In the genomic region with DNA sequence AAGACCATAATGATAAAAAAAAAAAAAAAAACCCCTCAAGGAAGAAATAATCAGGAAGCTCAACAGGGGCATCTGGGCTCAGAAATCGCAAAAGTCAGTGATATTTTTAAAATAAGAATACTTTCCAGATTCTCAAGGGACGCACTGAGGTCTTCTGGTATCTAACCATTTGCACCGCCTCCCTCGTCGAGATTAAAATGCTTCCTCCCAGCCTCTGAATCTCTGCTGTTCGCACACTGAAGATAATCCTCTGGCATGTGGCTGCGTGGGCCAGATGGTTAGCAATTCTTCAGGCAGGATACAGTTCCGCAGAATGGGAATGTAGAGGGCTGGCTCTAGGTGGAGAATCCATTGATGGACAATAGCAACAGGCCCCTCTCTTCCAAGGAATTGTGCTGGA, we compare ENCODE assay signal across 28 cellular contexts.
DNase-seq lines count a peak whose midpoint lies in the region; ATAC-seq and TF ChIP-seq lines count a peak whose summit lies in the region.
"Had no signal": no experiment of that assay in that cellular context is flagged by ENCODE, and none has a peak within 500 bp of the region (broad histone marks: within the 10 kb centered on the region; RNA-seq: fewer than 3 reads in every experiment).

No MANE protein-coding gene starts in this region.

- H3K36me3 Mint-ChIP-seq in natural killer cell treated with Interleukin-12 subunit alpha and Interleukin-12 subunit beta and Interleukin-15 and Interleukin-18, amount 100 ng/mL, for 72 hours: no peaks in the 10 kb centered on the region
- H3K36me3 Mint-ChIP-seq: WTC11 had no signal

- H3K4me2 ChIP-seq in BLaER1: peak overlapping the region; percentile 79
- H3K4me2 ChIP-seq: A549 had no signal

- no peaks in the 10 kb centered on the region for H3K36me3 ChIP-seq in BLaER1
- H3K36me3 ChIP-seq: heart right ventricle, pancreas, upper lobe of right lung had no signal

- H3K27ac Mint-ChIP-seq in natural killer cell treated with Interleukin-12 subunit alpha and Interleukin-12 subunit beta and Interleukin-15 and Interleukin-18, amount 100 ng/mL, for 72 hours: no peak overlapping the region
- H3K27ac Mint-ChIP-seq: dendritic cell treated with granulocyte-macrophage colony-stimulating factor and Interleukin-4, amounts not matched to agents 40 ng/mL and 50 ng/mL, for 4 days; endodermal cell; WTC11 had no signal

- H3K27me3 Mint-ChIP-seq in natural killer cell treated with Interleukin-12 subunit alpha and Interleukin-12 subunit beta and Interleukin-15 and Interleukin-18, amount 100 ng/mL, for 72 hours: no peaks in the 10 kb centered on the region
- H3K27me3 Mint-ChIP-seq: dendritic cell treated with granulocyte-macrophage colony-stimulating factor and Interleukin-4, amounts not matched to agents 40 ng/mL and 50 ng/mL, for 4 days had no signal

- H3K27me3 ChIP-seq in BLaER1: no peaks in the 10 kb centered on the region
- H3K27me3 ChIP-seq: heart right ventricle, pancreas, upper lobe of right lung had no signal

- no peak overlapping the region for H3K4me3 Mint-ChIP-seq in natural killer cell treated with Interleukin-12 subunit alpha and Interleukin-12 subunit beta and Interleukin-15 and Interleukin-18, amount 100 ng/mL, for 72 hours
- H3K4me3 Mint-ChIP-seq: central memory CD8-positive, alpha-beta T cell; dendritic cell treated with granulocyte-macrophage colony-stimulating factor and Interleukin-4, amounts not matched to agents 40 ng/mL and 50 ng/mL, for 4 days; endodermal cell; WTC11 had no signal

- H3K4me1 Mint-ChIP-seq in natural killer cell treated with Interleukin-12 subunit alpha and Interleukin-12 subunit beta and Interleukin-15 and Interleukin-18, amount 100 ng/mL, for 72 hours (ENCODE audit: low read depth in 2 of 2): peaks cover 28 to 35% of the 10 kb centered on the region in 2 donors

- peak; percentile 69 for DNase-seq in NCI-H82 treated with DMSO at 0.1 percent for 48 hours (lab: John Stamatoyannopoulos, UW; ENCODE audit: unreplicated experiment)
- DNase-seq in fibroblast of pulmonary artery (ENCODE audit: low read depth): peak; percentile 18
- DNase-seq in skeletal muscle cell (ENCODE audit: low read depth): peak; percentile 40
- no peak for DNase-seq in NCI-H345 treated with DMSO at 0.1 percent for 48 hours (lab: John Stamatoyannopoulos, UW; ENCODE audit: unreplicated experiment)
- DNase-seq in activated CD4-positive, CD25-positive, alpha-beta regulatory T cell treated with anti-CD3 and anti-CD28 coated beads, Interleukin-2, amount 50 U/mL, for 72 hours: no peak
- DNase-seq in natural killer cell treated with Interleukin-12 subunit alpha and Interleukin-12 subunit beta and Interleukin-15 and Interleukin-18, amount 100 ng/mL, for 72 hours (ENCODE audit: low spot score): no peak
- no peak for DNase-seq in effector CD4-positive, alpha-beta T cell
- DNase-seq: activated gamma-delta T cell treated with Interleukin-2 at 50 U/mL for 16 hours; activated T-cell treated with anti-CD3 and anti-CD28 coated beads, Interleukin-2, amount 50 U/mL, for 48 hours; DMS79; endodermal cell; heart right ventricle; mucosa of descending colon; NCI-H1105; NCI-H2029 treated with DMSO at 0.1 percent for 48 hours; pancreas; retina; SIG-M5; small intestine; stimulated activated naive CD4-positive, alpha-beta T cell; upper lobe of right lung had no signal

- no peak for TF ChIP-seq CTCF in fibroblast of pulmonary artery (IDR thresholded peaks at IDR 0.05; ENCODE audit: low read length, missing control alignments)

- H3K4me1 ChIP-seq in BLaER1: peaks cover 71% of the 10 kb centered on the region
- H3K4me1 ChIP-seq: A549, pancreas had no signal

- peaks cover 5% of the 10 kb centered on the region for H3K9me3 Mint-ChIP-seq in natural killer cell treated with Interleukin-12 subunit alpha and Interleukin-12 subunit beta and Interleukin-15 and Interleukin-18, amount 100 ng/mL, for 72 hours
- H3K9me3 Mint-ChIP-seq: central memory CD8-positive, alpha-beta T cell; dendritic cell treated with granulocyte-macrophage colony-stimulating factor and Interleukin-4, amounts not matched to agents 40 ng/mL and 50 ng/mL, for 4 days; endodermal cell had no signal

- H3K9me3 ChIP-seq in BLaER1: no peaks in the 10 kb centered on the region
- H3K9me3 ChIP-seq: A549, heart right ventricle, mucosa of descending colon, pancreas, upper lobe of right lung had no signal

- ATAC-seq in natural killer cell treated with Interleukin-12 subunit alpha and Interleukin-12 subunit beta and Interleukin-15 and Interleukin-18, amount 100 ng/mL, for 72 hours: no peak
- ATAC-seq: A549, esophagus mucosa, mucosa of descending colon, pancreas, upper lobe of right lung, WTC11 had no signal

- no peak overlapping the region for H3K4me3 ChIP-seq in BLaER1
- no peak overlapping the region for H3K4me3 ChIP-seq in fibroblast of pulmonary artery (replicated peaks; ENCODE audit: low read depth, low read length)
- no peak overlapping the region for H3K4me3 ChIP-seq in skeletal muscle cell (ENCODE audit: low read depth, low read length)
- H3K4me3 ChIP-seq: A549, heart right ventricle, lung, mucosa of descending colon, pancreas, upper lobe of right lung had no signal

- H3K27ac ChIP-seq in BLaER1: peak overlapping the region; percentile 16; the same call in 1 of the 2 replicates
- H3K27ac ChIP-seq: A549, heart right ventricle, pancreas had no signal

- H3K9ac ChIP-seq in BLaER1: no peak overlapping the region

- no peaks in the 10 kb centered on the region for H4K20me1 ChIP-seq in BLaER1

Comparison
In these comparisons a context has a peak if more than half of its experiments do, and no peak if none do; other contexts are left out.
1. DNase-seq: peak in NCI-H82 treated with DMSO at 0.1 percent for 48 hours (single experiment), fibroblast of pulmonary artery (single experiment) and skeletal muscle cell (single experiment); none in NCI-H345 treated with DMSO at 0.1 percent for 48 hours (single experiment), activated CD4-positive, CD25-positive, alpha-beta regulatory T cell treated with anti-CD3 and anti-CD28 coated beads, Interleukin-2, amount 50 U/mL, for 72 hours (single experiment), natural killer cell treated with Interleukin-12 subunit alpha and Interleukin-12 subunit beta and Interleukin-15 and Interleukin-18, amount 100 ng/mL, for 72 hours (single experiment) and effector CD4-positive, alpha-beta T cell (single experiment).